ENCODE assay signal across 14 cellular contexts in genomic region chr4:168839758-168840385, GRCh38.
A peak's percentile ranks its signal among the peaks of the same experiment; 100 is the strongest.
DNase-seq lines count a peak whose midpoint lies in the region; ATAC-seq and TF ChIP-seq lines count a peak whose summit lies in the region.
"Had no signal": no experiment of that assay in that cellular context is flagged by ENCODE, and none has a peak within 500 bp of the region (broad histone marks: within the 10 kb centered on the region; RNA-seq: fewer than 3 reads in every experiment).

No MANE protein-coding gene starts in this region.

- no peak overlapping the region for H3K4me3 ChIP-seq in transverse colon

- no peaks in the 10 kb centered on the region for H3K27me3 ChIP-seq in transverse colon

- peaks cover 5 to 48% (median 37%) of the 10 kb centered on the region in 4 donors for H3K4me1 ChIP-seq in transverse colon

- 26 to 34% methylated on average over 3 of the region's 3 CpGs for WGBS in transverse colon (ENCODE audit: low coverage in 1 of 2), 2 donors

- POLR2A ChIA-PET in activated CD4-positive, alpha-beta T cell treated with anti-CD3 and anti-CD28 coated beads for 36 hours (lab: Charles Lee): no interaction called here

- peak overlapping the region; percentile 90 to 93 (median 92) for H3K27ac ChIP-seq in transverse colon

- H3K4me1 Mint-ChIP-seq in activated CD4-positive, alpha-beta T cell treated with anti-CD3 and anti-CD28 coated beads for 36 hours: peaks cover 5% of the 10 kb centered on the region
- peaks cover 36% of the 10 kb centered on the region for H3K4me1 Mint-ChIP-seq in nephron progenitor cell

- no peak overlapping the region for H3K4me3 Mint-ChIP-seq in activated CD4-positive, alpha-beta T cell treated with anti-CD3 and anti-CD28 coated beads for 36 hours
- H3K4me3 Mint-ChIP-seq in nephron progenitor cell: no peak overlapping the region

- no peaks in the 10 kb centered on the region for H3K36me3 Mint-ChIP-seq in activated CD4-positive, alpha-beta T cell treated with anti-CD3 and anti-CD28 coated beads for 36 hours (ENCODE audit: low read depth)
- H3K36me3 Mint-ChIP-seq in nephron progenitor cell (ENCODE audit: low read depth): peaks cover 87% of the 10 kb centered on the region

- H3K36me3 ChIP-seq in transverse colon: no peaks in the 10 kb centered on the region

- H3K9me3 Mint-ChIP-seq in activated CD4-positive, alpha-beta T cell treated with anti-CD3 and anti-CD28 coated beads for 36 hours (ENCODE audit: low read depth): no peaks in the 10 kb centered on the region
- H3K9me3 Mint-ChIP-seq in nephron progenitor cell: peaks cover 9% of the 10 kb centered on the region

- DNase-seq in activated CD4-positive, alpha-beta T cell treated with anti-CD3 and anti-CD28 coated beads for 36 hours: no peak
- no peak for DNase-seq in activated CD4-positive, alpha-beta T cell treated with anti-CD3 and anti-CD28 coated beads, Interleukin-2, amount 50 U/mL, for 4 hours
- DNase-seq in Right ventricle myocardium superior (no peak), nephron progenitor cell (no peak), transverse colon (no peak), medulla oblongata (ENCODE audit: extremely low spot score) (no peak)
- DNase-seq: 8988T; MV-4-11; NCI-H345; occipital lobe; stimulated activated CD4-positive, alpha-beta T cell treated with anti-CD3 and anti-CD28 coated beads, Interleukin-4, amount 100 ng/mL, for 24 hours had no signal

- peaks cover 27% of the 10 kb centered on the region for H3K27me3 Mint-ChIP-seq in activated CD4-positive, alpha-beta T cell treated with anti-CD3 and anti-CD28 coated beads for 36 hours
- H3K27me3 Mint-ChIP-seq in nephron progenitor cell (ENCODE audit: low read depth, poor library complexity): peaks cover 6% of the 10 kb centered on the region

- intact Hi-C loops in activated CD4-positive, alpha-beta T cell treated with anti-CD3 and anti-CD28 coated beads for 36 hours (cut with DNase I, micrococcal nuclease): no loop called here
- intact Hi-C loops in Right ventricle myocardium superior (cut with DNase I): no loop called here
- intact Hi-C loops in transverse colon (cut with DNase I; ENCODE audit: low total_unique reads): loop anchor here (5.0 to 10.0 kb wide), 2 partner anchors 37 to 125 kb away; no protein-coding TSS in a partner anchor

- CTCF ChIA-PET in activated CD4-positive, alpha-beta T cell treated with anti-CD3 and anti-CD28 coated beads for 36 hours (lab: Charles Lee): interaction anchor here (1.9 to 2.0 kb wide), 2 partner anchors 13 to 14 kb away, joined by 6 to 7 read pairs; no protein-coding TSS in a partner anchor

- peak; percentile 83 for TF ChIP-seq EP300 in transverse colon (IDR thresholded peaks at IDR 0.05; ENCODE audit: low read depth)

- in situ Hi-C loops in transverse colon (cut with MboI; ENCODE audit: low pct_ligation_motif_present in 1 of 4, low pct_unique_long_range_greater_than_20kb in 1 of 4, low sequenced_read_pairs in 3 of 4): no loop called here

- H3K27ac Mint-ChIP-seq in activated CD4-positive, alpha-beta T cell treated with anti-CD3 and anti-CD28 coated beads for 36 hours: no peak overlapping the region
- H3K27ac Mint-ChIP-seq in nephron progenitor cell: peak overlapping the region; percentile 54

- TF ChIP-seq CTCF in nephron progenitor cell (IDR thresholded peaks at IDR 0.05): no peak
- no peak for TF ChIP-seq CTCF in transverse colon (IDR thresholded peaks at IDR 0.05)

- H3K9me3 ChIP-seq in transverse colon: no peaks in the 10 kb centered on the region

- no peak for TF ChIP-seq POLR2A in transverse colon (IDR thresholded peaks at IDR 0.05)

- peak; percentile 38 for ATAC-seq in activated CD4-positive, alpha-beta T cell treated with anti-CD3 and anti-CD28 coated beads for 36 hours
- ATAC-seq in Right ventricle myocardium superior (ENCODE audit: poor library complexity): peak; percentile 74
- no peak for ATAC-seq in HG02973 (IDR thresholded peaks at IDR 0.05; ENCODE audit: unreplicated experiment)
- ATAC-seq in HG02885 (IDR thresholded peaks at IDR 0.05; ENCODE audit: poor library complexity, unreplicated experiment): no peak
- ATAC-seq: esophagus mucosa had no signal

Comparison
In these comparisons a context has a peak if more than half of its experiments do, and no peak if none do; other contexts are left out.
1. ATAC-seq: peak in activated CD4-positive, alpha-beta T cell treated with anti-CD3 and anti-CD28 coated beads for 36 hours (single experiment) and Right ventricle myocardium superior (single experiment); none in HG02973 (single experiment) and HG02885 (single experiment).